Comparison of ENCODE assay signal across 19 cellular contexts in genomic region chr11:95266751-95267374, GRCh38. TPM values are rescaled to one million over a fixed set of nuclear protein-coding genes. Genes with fewer than 3 reads are reported as not detected.
DNase-seq lines count a peak whose midpoint lies in the region; ATAC-seq, FAIRE-seq and TF ChIP-seq lines count a peak whose summit lies in the region.
"Had no signal": no experiment of that assay in that cellular context is flagged by ENCODE, and none has a peak within 500 bp of the region (broad histone marks: within the 10 kb centered on the region; RNA-seq: fewer than 3 reads in every experiment).

No MANE protein-coding gene starts in this region.

- DNase-seq in HepG2 (ENCODE audit: low spot score) (no peak), fibroblast of villous mesenchyme (ENCODE audit: low read depth) (peak; percentile 14), omental fat pad (ENCODE audit: low spot score) (no peak), aorta (no peak), small intestine (no peak), OCI-LY7 (ENCODE audit: low spot score) (no peak)
- DNase-seq in activated CD4-positive, alpha-beta memory T cell treated with anti-CD3 and anti-CD28 coated beads for 36 hours, result no peak
- DNase-seq: activated CD4-positive, CD25-positive, alpha-beta regulatory T cell treated with anti-CD3 and anti-CD28 coated beads, Interleukin-2, amount 50 U/mL, for 72 hours; activated naive CD4-positive, alpha-beta T cell treated with anti-CD3 and anti-CD28 coated beads, Interleukin-2, amount 10 ng/mL, durations not matched to agents 7 days and 5 days; immature natural killer cell; KBM-7; NCI-H1048; NCI-H226; SHP77; spleen; stimulated activated naive CD4-positive, alpha-beta T cell; T-helper 2 cell had no signal

- no peaks in the 10 kb centered on the region for H4K20me1 ChIP-seq in HepG2 (ENCODE audit: insufficient read depth, low read length)
- H4K20me1 ChIP-seq in OCI-LY7 (ENCODE audit: insufficient read depth, low read length), result no peaks in the 10 kb centered on the region

- H3K9me3 Mint-ChIP-seq in activated CD4-positive, alpha-beta memory T cell treated with anti-CD3 and anti-CD28 coated beads for 36 hours, result no peaks in the 10 kb centered on the region
- H3K9me3 Mint-ChIP-seq: activated naive CD4-positive, alpha-beta T cell treated with anti-CD3 and anti-CD28 coated beads, Interleukin-2, amount 10 ng/mL, durations not matched to agents 7 days and 5 days; immature natural killer cell had no signal

- no peak overlapping the region for H3K4me3 Mint-ChIP-seq in activated CD4-positive, alpha-beta memory T cell treated with anti-CD3 and anti-CD28 coated beads for 36 hours
- H3K4me3 Mint-ChIP-seq: activated naive CD4-positive, alpha-beta T cell treated with anti-CD3 and anti-CD28 coated beads, Interleukin-2, amount 10 ng/mL, durations not matched to agents 7 days and 5 days; immature natural killer cell had no signal

- TF ChIP-seq EP300 in HepG2 (IDR thresholded peaks at IDR 0.05; ENCODE audit: low read depth in 2 of 2, low read length in 2 of 2) (no peak), HepG2 (CRISPR knock-in tag; IDR thresholded peaks at IDR 0.05; ENCODE audit: borderline replicate concordance) (no peak)

- H3K9ac ChIP-seq in liver (ENCODE audit: low read depth in 1 of 2, low read length in 2 of 2) (no peak overlapping the region), HepG2 (ENCODE audit: insufficient read depth, low read depth, low read length) (no peak overlapping the region)

- H3K27ac Mint-ChIP-seq in activated CD4-positive, alpha-beta memory T cell treated with anti-CD3 and anti-CD28 coated beads for 36 hours, result no peak overlapping the region
- H3K27ac Mint-ChIP-seq: activated naive CD4-positive, alpha-beta T cell treated with anti-CD3 and anti-CD28 coated beads, Interleukin-2, amount 10 ng/mL, durations not matched to agents 7 days and 5 days; immature natural killer cell had no signal

- H3K36me3 ChIP-seq in liver (ENCODE audit: control insufficient read depth in 4 of 4, insufficient read depth in 3 of 4, low read depth in 1 of 4, low read length in 3 of 4) (no peaks in the 10 kb centered on the region), HepG2 (replicated peaks in 1 of 2; ENCODE audit: control insufficient read depth in 1 of 2, insufficient read depth in 2 of 2, low read length in 2 of 2) (no peaks in the 10 kb centered on the region), aorta (ENCODE audit: control insufficient read depth in 1 of 2, insufficient read depth in 2 of 2, low read length in 1 of 2) (no peaks in the 10 kb centered on the region), small intestine (ENCODE audit: control insufficient read depth in 2 of 2, insufficient read depth in 2 of 2, low read length in 2 of 2) (no peaks in the 10 kb centered on the region), OCI-LY7 (ENCODE audit: insufficient read depth, low read length) (no peaks in the 10 kb centered on the region)
- H3K36me3 ChIP-seq: cardiac muscle cell, spleen had no signal

- no peaks in the 10 kb centered on the region for H3K9me3 ChIP-seq in liver (ENCODE audit: control insufficient read depth in 4 of 4, low read length in 3 of 4)
- no peaks in the 10 kb centered on the region for H3K9me3 ChIP-seq in HepG2 (ENCODE audit: low read length)
- H3K9me3 ChIP-seq in aorta (ENCODE audit: control insufficient read depth, low read length), result no peaks in the 10 kb centered on the region
- no peaks in the 10 kb centered on the region for H3K9me3 ChIP-seq in small intestine (ENCODE audit: control insufficient read depth, low read depth)
- H3K9me3 ChIP-seq in OCI-LY7 (ENCODE audit: low read length), result 0 out of 2 replicates have a peak, but pooled peaks cover 10% of the 10 kb centered on the region
- H3K9me3 ChIP-seq: spleen had no signal

- H2AFZ ChIP-seq in HepG2 (ENCODE audit: low read length) (no peak overlapping the region), OCI-LY7 (ENCODE audit: low read length) (no peak overlapping the region)

- H3K27ac ChIP-seq in liver (ENCODE audit: low read depth in 1 of 2, low read length in 2 of 2) (no peak overlapping the region), HepG2 (ENCODE audit: extremely low read length, insufficient read depth, low read length) (no peak overlapping the region), aorta (ENCODE audit: low read depth in 1 of 2, low read length in 2 of 2) (no peak overlapping the region), small intestine (ENCODE audit: low read depth in 1 of 2, low read length in 1 of 2) (no peak overlapping the region), OCI-LY7 (ENCODE audit: low read depth, low read length, poor library complexity, severe bottlenecking) (no peak overlapping the region)
- H3K27ac ChIP-seq: cardiac muscle cell, spleen had no signal

- H3K9me2 ChIP-seq in OCI-LY7 (ENCODE audit: insufficient read depth, low read length), result no peaks in the 10 kb centered on the region

- no peaks in the 10 kb centered on the region for H3K36me3 Mint-ChIP-seq in activated CD4-positive, alpha-beta memory T cell treated with anti-CD3 and anti-CD28 coated beads for 36 hours
- H3K36me3 Mint-ChIP-seq: activated naive CD4-positive, alpha-beta T cell treated with anti-CD3 and anti-CD28 coated beads, Interleukin-2, amount 10 ng/mL, durations not matched to agents 7 days and 5 days; immature natural killer cell had no signal

- POLR2A ChIA-PET in HepG2 (lab: Yijun Ruan, JAX), result no interaction called here
- POLR2A ChIA-PET in activated CD4-positive, alpha-beta memory T cell treated with anti-CD3 and anti-CD28 coated beads for 36 hours (lab: Charles Lee), result no interaction called here
- POLR2A ChIA-PET in OCI-LY7 (lab: Charles Lee), result interaction anchor here (1.1 to 6.1 kb wide), 3 partner anchors 12 to 53 kb away, joined by 3 to 67 read pairs (median 4); no protein-coding TSS in a partner anchor

- H3K4me1 ChIP-seq in liver (ENCODE audit: control insufficient read depth in 4 of 4, insufficient read depth in 4 of 4, low read length in 3 of 4) (peaks cover 0 to 13% (median 8%) of the 10 kb centered on the region in 4 donors), HepG2 (ENCODE audit: insufficient read depth, low read length) (no peaks in the 10 kb centered on the region), aorta (ENCODE audit: control insufficient read depth in 1 of 2, insufficient read depth in 2 of 2, low read length in 2 of 2) (no peaks in the 10 kb centered on the region), small intestine (ENCODE audit: control insufficient read depth in 2 of 2, insufficient read depth in 1 of 2, low read depth in 1 of 2, low read length in 1 of 2) (no peaks in the 10 kb centered on the region), OCI-LY7 (ENCODE audit: insufficient read depth, low read length, poor library complexity, severe bottlenecking) (peaks cover 28% of the 10 kb centered on the region)

- H3K27me3 ChIP-seq in liver (ENCODE audit: control insufficient read depth in 4 of 4, insufficient read depth in 4 of 4, low read length in 3 of 4), result no peaks in the 10 kb centered on the region
- no peaks in the 10 kb centered on the region for H3K27me3 ChIP-seq in HepG2 (ENCODE audit: control insufficient read depth in 1 of 2, insufficient read depth in 2 of 2, low read length in 2 of 2)
- no peaks in the 10 kb centered on the region for H3K27me3 ChIP-seq in aorta (ENCODE audit: control insufficient read depth in 1 of 2, insufficient read depth in 2 of 2, low read length in 1 of 2)
- H3K27me3 ChIP-seq in small intestine (ENCODE audit: control insufficient read depth in 2 of 2, insufficient read depth in 2 of 2, low read length in 2 of 2), result no peaks in the 10 kb centered on the region
- H3K27me3 ChIP-seq: cardiac muscle cell, spleen had no signal

- TF ChIP-seq POLR2A in HepG2 (IDR thresholded peaks at IDR 0.05; ENCODE audit: insufficient read depth in 1 of 2, low read depth in 2 of 2, low read length in 2 of 2), result no peak

- no peak overlapping the region for H3K4me2 ChIP-seq in HepG2 (ENCODE audit: low read depth, low read length)
- H3K4me2 ChIP-seq in OCI-LY7 (ENCODE audit: low read length), result no peak overlapping the region

- BruUV-seq in HepG2 (replicated peaks; lab: Mats Ljungman, UMichigan) (no TSS peak), OCI-LY7 (replicated peaks; lab: Mats Ljungman, UMichigan) (no TSS peak)

- no peak overlapping the region for H3K4me3 ChIP-seq in liver (ENCODE audit: low read depth in 1 of 3, low read length in 3 of 3)
- no peak overlapping the region for H3K4me3 ChIP-seq in HepG2 (replicated peaks in 1 of 3; ENCODE audit: insufficient read depth in 1 of 3, low read depth in 2 of 3, low read length in 3 of 3)
- H3K4me3 ChIP-seq in fibroblast of villous mesenchyme (ENCODE audit: low read depth, low read length), result no peak overlapping the region
- H3K4me3 ChIP-seq in aorta (ENCODE audit: low read length in 2 of 2), result no peak overlapping the region
- H3K4me3 ChIP-seq in small intestine (ENCODE audit: low read depth in 1 of 2, low read length in 2 of 2), result no peak overlapping the region
- H3K4me3 ChIP-seq in OCI-LY7 (ENCODE audit: low read depth, low read length, poor library complexity, severe bottlenecking), result no peak overlapping the region
- H3K4me3 ChIP-seq: cardiac muscle cell, spleen had no signal

- FAIRE-seq in HepG2 (lab: Jason Lieb, UNC) (no peak), small intestine (lab: Jason Lieb, UNC) (no peak)

- TF ChIP-seq RAD21 in liver (IDR thresholded peaks at IDR 0.05), result peak in 1 of 2 donors; percentile 8
- TF ChIP-seq RAD21 in HepG2 (CRISPR knock-in tag; IDR thresholded peaks at IDR 0.05), result no peak

- H3K79me2 ChIP-seq in HepG2 (ENCODE audit: insufficient read depth, low read length), result no peaks in the 10 kb centered on the region
- no peaks in the 10 kb centered on the region for H3K79me2 ChIP-seq in OCI-LY7 (ENCODE audit: insufficient read depth, low read depth, low read length)

- H3K27me3 Mint-ChIP-seq in activated CD4-positive, alpha-beta memory T cell treated with anti-CD3 and anti-CD28 coated beads for 36 hours, result no peaks in the 10 kb centered on the region

- ATAC-seq in HepG2 (no peak), omental fat pad (ENCODE audit: low FRiP score) (peak; percentile 69), aorta (ENCODE audit: low FRiP score) (peak; percentile 81)

- intact Hi-C loops in HepG2 (cut with micrococcal nuclease; ENCODE audit: unreplicated experiment), result no loop called here
- intact Hi-C loops in aorta (cut with DNase I), result no loop called here
- intact Hi-C loops in activated CD4-positive, alpha-beta memory T cell treated with anti-CD3 and anti-CD28 coated beads for 36 hours (cut with micrococcal nuclease), result no loop called here
- intact Hi-C loops in OCI-LY7 (cut with micrococcal nuclease; ENCODE audit: unreplicated experiment), result no loop called here

- peaks cover 6% of the 10 kb centered on the region for H3K4me1 Mint-ChIP-seq in activated CD4-positive, alpha-beta memory T cell treated with anti-CD3 and anti-CD28 coated beads for 36 hours (ENCODE audit: low read depth)

- WGBS in liver, result 62% methylated on average over 6 of the region's 6 CpGs
- 4% methylated on average over 6 of the region's 6 CpGs for WGBS in HepG2 (ENCODE audit: low lambda C conversion rate)
- 89 to 92% methylated on average over 6 of the region's 6 CpGs for WGBS in aorta, 2 donors
- 73 to 76% (median 75%) methylated on average over 6 of the region's 6 CpGs for WGBS in small intestine, 3 donors

- CTCF ChIA-PET in HepG2 (lab: Yijun Ruan, JAX; ENCODE audit: low intra/inter-chr PET ratio, low total read pairs), result no interaction called here
- CTCF ChIA-PET in activated CD4-positive, alpha-beta memory T cell treated with anti-CD3 and anti-CD28 coated beads for 36 hours (lab: Charles Lee), result no interaction called here
- CTCF ChIA-PET in OCI-LY7 (lab: Charles Lee; ENCODE audit: unreplicated experiment), result no interaction called here

- TF ChIP-seq CTCF in liver (IDR thresholded peaks at IDR 0.05; ENCODE audit: low read depth, low read length, missing input control), result no peak
- TF ChIP-seq CTCF in HepG2 (CRISPR knock-in tag; IDR thresholded peaks at IDR 0.05), result no peak
- TF ChIP-seq CTCF in fibroblast of villous mesenchyme (IDR thresholded peaks at IDR 0.05; ENCODE audit: insufficient read depth, low read depth, low read length), result no peak
- no peak for TF ChIP-seq CTCF in omental fat pad (IDR thresholded peaks at IDR 0.05)
- no peak for TF ChIP-seq CTCF in OCI-LY7 (conservative IDR thresholded peaks at IDR 0.05; ENCODE audit: low read length)

- in situ Hi-C loops in HepG2 (cut with HindIII; ENCODE audit: extremely low pct_ligation_motif_present, low pct_unique_long_range_greater_than_20kb), result no loop called here

RNA-seq across cellular contexts. Expression of gene SESN3, which starts 35.9 kb away (rescaled TPM):
- total RNA-seq in liver (10 to 100 TPM in 1 of 2 donors, 1 to 10 TPM in 1; 3.8 to 46.6 TPM), HepG2 (2016; rRNA removed; fragmentation: Illumina TruSeq; extraction: Trizol) (0.86 and 1.9 TPM in 2 replicates), fibroblast of villous mesenchyme (2.3 and 6.9 TPM in 2 replicates), omental fat pad (10 to 100 TPM; 11.3 to 27.2 (median 19.4) TPM), aorta (10 to 100 TPM; 34.9 to 64.5 TPM), OCI-LY7 (2022) (9.6 and 12.9 TPM in 2 replicates)
- polyA plus RNA-seq in liver (1 to 10 TPM in 1 of 2 donors, under 1 TPM in 1; 0.85 to 1.3 TPM), HepG2 (2011; rRNA removed) (0.26 and 0.53 TPM in 2 replicates), aorta (10 to 100 TPM; 10.0 to 10.6 TPM), small intestine (1 to 10 TPM; 3.5 to 6.9 (median 3.6) TPM)
- total RNA-seq in HepG2 (2016; cell fraction: cytosol; rRNA removed; fragmentation: Illumina TruSeq; extraction: Trizol; ENCODE audit: low read depth), result 0.62 and 0.71 TPM in 2 replicates
- total RNA-seq in HepG2 (2016; cell fraction: insoluble cytoplasmic fraction; rRNA removed; fragmentation: Illumina TruSeq; extraction: Trizol), result 1.0 and 1.8 TPM in 2 replicates
- 1.7 and 1.9 TPM in 2 replicates for total RNA-seq in HepG2 (2016; cell fraction: membrane; rRNA removed; fragmentation: Illumina TruSeq; extraction: Trizol)
- total RNA-seq in HepG2 (2016; cell fraction: nucleus; rRNA removed; fragmentation: Illumina TruSeq; extraction: Trizol), result 1.0 and 1.5 TPM in 2 replicates
- polyA plus RNA-seq in HepG2 (2011; cell fraction: cytosol; rRNA removed), result 0.19 and 0.21 TPM in 2 replicates
- 0.14 and 0.16 TPM in 2 replicates for polyA plus RNA-seq in HepG2 (2011; cell fraction: nucleus; rRNA removed)
- 0.19 and 0.36 TPM in 2 replicates for polyA plus RNA-seq in HepG2 (2012)
- polyA plus RNA-seq in HepG2 (2016; cell fraction: cytosol; fragmentation: Illumina TruSeq; extraction: Trizol; ENCODE audit: low read depth), result 0.17 and 0.36 TPM in 2 replicates
- polyA plus RNA-seq in HepG2 (2016; cell fraction: insoluble cytoplasmic fraction; fragmentation: Illumina TruSeq; extraction: Trizol; ENCODE audit: low read depth), result 0.96 and 1.2 TPM in 2 replicates
- 0.41 and 0.59 TPM in 2 replicates for polyA plus RNA-seq in HepG2 (2016; cell fraction: membrane; fragmentation: Illumina TruSeq; extraction: Trizol; ENCODE audit: low read depth)
- 0.63 and 0.71 TPM in 2 replicates for polyA plus RNA-seq in HepG2 (2016; cell fraction: nucleus; fragmentation: Illumina TruSeq; extraction: Trizol; ENCODE audit: insufficient read depth, low read depth)
- polyA minus RNA-seq in HepG2 (2011; rRNA and poly(A)+ RNA removed; ENCODE audit: low replicate concordance), result 0.42 and 2.3 TPM in 2 replicates
- 0.59 and 0.97 TPM in 2 replicates for polyA minus RNA-seq in HepG2 (2011; cell fraction: cytosol; rRNA and poly(A)+ RNA removed)
- 0.62 and 1.3 TPM in 2 replicates for polyA minus RNA-seq in HepG2 (2011; cell fraction: nucleus; rRNA and poly(A)+ RNA removed)
- 10 to 100 TPM; 13.9 to 15.5 TPM for total RNA-seq in activated CD4-positive, alpha-beta memory T cell treated with anti-CD3 and anti-CD28 coated beads for 36 hours
- total RNA-seq in OCI-LY7 (2014; rRNA removed; shearing (Covaris generic)), result 3.4 and 4.4 TPM in 2 replicates
